9 cellular contexts compared by ENCODE assay signal in genomic region chr6:26445934-26446667, GRCh38. TPM values are rescaled to one million over a fixed set of nuclear protein-coding genes. Genes with fewer than 3 reads are reported as not detected.
DNase-seq lines count a peak whose midpoint lies in the region; ATAC-seq and TF ChIP-seq lines count a peak whose summit lies in the region.
"Had no signal": no experiment of that assay in that cellular context is flagged by ENCODE, and none has a peak within 500 bp of the region (broad histone marks: within the 10 kb centered on the region; RNA-seq: fewer than 3 reads in every experiment).

No MANE protein-coding gene starts in this region.

- H3K4me1 Mint-ChIP-seq in dendritic cell treated with granulocyte-macrophage colony-stimulating factor and Interleukin-4, amounts not matched to agents 40 ng/mL and 50 ng/mL, for 4 days (ENCODE audit: low read depth): peaks cover 28% of the 10 kb centered on the region
- peaks cover 13% of the 10 kb centered on the region for H3K4me1 Mint-ChIP-seq in osteocyte (ENCODE audit: unreplicated experiment)

- in situ Hi-C loops in GM13976 (cut with MboI; ENCODE audit: low sequenced_read_pairs, unreplicated experiment): no loop called here

- intact Hi-C loops in dendritic cell treated with granulocyte-macrophage colony-stimulating factor and Interleukin-4, amounts not matched to agents 40 ng/mL and 50 ng/mL, for 4 days (cut with micrococcal nuclease): no loop called here

- DNase-seq in GM13976 (ENCODE audit: low spot score): peak; percentile 65
- peak; percentile 18 for DNase-seq in M059J (ENCODE audit: low read depth)
- DNase-seq in anterior cingulate cortex (lab: John Stamatoyannopoulos, UW): no peak
- no peak for DNase-seq in osteocyte (ENCODE audit: extremely low spot score, unreplicated experiment)
- no peak for DNase-seq in amniotic stem cell (lab: John Stamatoyannopoulos, UW)
- DNase-seq in NCI-H1694 (lab: John Stamatoyannopoulos, UW): no peak

- peak overlapping the region; percentile 18 for H3K27ac Mint-ChIP-seq in dendritic cell treated with granulocyte-macrophage colony-stimulating factor and Interleukin-4, amounts not matched to agents 40 ng/mL and 50 ng/mL, for 4 days
- H3K27ac Mint-ChIP-seq in osteocyte (ENCODE audit: unreplicated experiment): no peak overlapping the region

- no peak overlapping the region for H3K4me3 Mint-ChIP-seq in dendritic cell treated with granulocyte-macrophage colony-stimulating factor and Interleukin-4, amounts not matched to agents 40 ng/mL and 50 ng/mL, for 4 days
- H3K4me3 Mint-ChIP-seq in osteocyte (ENCODE audit: unreplicated experiment): no peak overlapping the region

- TF ChIP-seq CTCF in GM13976 (IDR thresholded peaks at IDR 0.05; ENCODE audit: borderline replicate concordance, control extremely low read depth, extremely low read depth, insufficient read depth, missing control alignments) (no peak), osteocyte (IDR thresholded peaks at IDR 0.05) (no peak)

- peak; percentile 81 for ATAC-seq in GM21528 (IDR thresholded peaks at IDR 0.05; ENCODE audit: low FRiP score, unreplicated experiment)

- no peaks in the 10 kb centered on the region for H3K27me3 Mint-ChIP-seq in dendritic cell treated with granulocyte-macrophage colony-stimulating factor and Interleukin-4, amounts not matched to agents 40 ng/mL and 50 ng/mL, for 4 days
- H3K27me3 Mint-ChIP-seq in osteocyte (ENCODE audit: unreplicated experiment): no peaks in the 10 kb centered on the region

- peaks cover 62% of the 10 kb centered on the region for H3K36me3 Mint-ChIP-seq in dendritic cell treated with granulocyte-macrophage colony-stimulating factor and Interleukin-4, amounts not matched to agents 40 ng/mL and 50 ng/mL, for 4 days (ENCODE audit: low read depth)
- peaks cover 36% of the 10 kb centered on the region for H3K36me3 Mint-ChIP-seq in osteocyte (ENCODE audit: unreplicated experiment)

- H3K9me3 Mint-ChIP-seq in dendritic cell treated with granulocyte-macrophage colony-stimulating factor and Interleukin-4, amounts not matched to agents 40 ng/mL and 50 ng/mL, for 4 days: no peaks in the 10 kb centered on the region
- H3K9me3 Mint-ChIP-seq in osteocyte (ENCODE audit: unreplicated experiment): no peaks in the 10 kb centered on the region

RNA-seq across cellular contexts. Expression of gene BTN3A3, which starts 5.8 kb away (rescaled TPM):
- total RNA-seq in M059J (2014; rRNA removed; shearing (Covaris generic)): 29.8 and 33.2 TPM in 2 replicates
- total RNA-seq in osteocyte: 17.3 and 17.7 TPM in 2 replicates

RNA-seq across cellular contexts. Expression of gene BTN2A1, which starts 11.7 kb away (rescaled TPM):
- 23.2 and 35.0 TPM in 2 replicates for total RNA-seq in M059J (2014; rRNA removed; shearing (Covaris generic))
- total RNA-seq in osteocyte: 27.0 and 27.7 TPM in 2 replicates

RNA-seq across cellular contexts. Expression of gene BTN3A1, which starts 44.0 kb away (rescaled TPM):
- total RNA-seq in M059J (2014; rRNA removed; shearing (Covaris generic)): 72.0 and 72.7 TPM in 2 replicates
- 17.1 and 21.1 TPM in 2 replicates for total RNA-seq in osteocyte

RNA-seq across cellular contexts. Expression of gene BTN1A1, which starts 54.0 kb away (rescaled TPM):
- total RNA-seq in M059J (2014; rRNA removed; shearing (Covaris generic)): 0.10 TPM in 1 of 2 replicates, not detected in the other
- total RNA-seq in osteocyte: not detected in 2 replicates
- total RNA-seq: LHCN-M2 had no signal

Comparison
In these comparisons a context has a peak if more than half of its experiments do, and no peak if none do; other contexts are left out.
1. DNase-seq: peak in GM13976 (single experiment) and M059J (single experiment); none in anterior cingulate cortex (0 of 58), osteocyte (single experiment), amniotic stem cell (single experiment) and NCI-H1694 (single experiment).